8 cellular contexts compared by ENCODE assay signal in genomic region chr3:182794806-182795369, GRCh38. TPM values are rescaled to one million over a fixed set of nuclear protein-coding genes. Genes with fewer than 3 reads are reported as not detected.
DNase-seq lines count a peak whose midpoint lies in the region; ATAC-seq and TF ChIP-seq lines count a peak whose summit lies in the region.

No MANE protein-coding gene starts in this region.

- WGBS in esophagus squamous epithelium, 2 donors, result 3 to 5% methylated on average over 6 of the region's 6 CpGs
- WGBS in psoas muscle, 3 donors, result 7 to 13% (median 9%) methylated on average over 6 of the region's 6 CpGs

- BruUV-seq in Panc1 (replicated peaks; lab: Mats Ljungman, UMichigan), result no TSS peak

- H3K36me3 ChIP-seq in ES-I3 (ENCODE audit: insufficient read depth, low read length) (no peaks in the 10 kb centered on the region), Panc1 (ENCODE audit: control insufficient read depth, insufficient read depth, low read length) (no peaks in the 10 kb centered on the region; the same call in 1 of the 2 replicates), esophagus squamous epithelium (no peaks in the 10 kb centered on the region), psoas muscle (ENCODE audit: insufficient read depth in 1 of 2, low read depth in 1 of 2) (no peaks in the 10 kb centered on the region)

- POLR2A ChIA-PET in Panc1 (lab: Charles Lee), result no interaction called here

- peak overlapping the region; percentile 83; the same call in 1 of the 2 replicates for H3K9ac ChIP-seq in ES-I3 (ENCODE audit: low read depth, low read length)

- no peak for TF ChIP-seq POLR2A in esophagus squamous epithelium (IDR thresholded peaks at IDR 0.05)

- H3K27ac ChIP-seq in Panc1 (ENCODE audit: low read length) (peak overlapping the region; percentile 97), esophagus squamous epithelium (peak overlapping the region; percentile 97 to 99 (median 98)), psoas muscle (peak overlapping the region; percentile 95)

- no peak for TF ChIP-seq CTCF in Panc1 (IDR thresholded peaks at IDR 0.05)
- TF ChIP-seq CTCF in esophagus squamous epithelium (IDR thresholded peaks at IDR 0.05), result no peak
- TF ChIP-seq CTCF in psoas muscle (IDR thresholded peaks at IDR 0.05), result no peak

- H3K4me3 ChIP-seq in Panc1 (ENCODE audit: low read depth in 2 of 2, low read length in 2 of 2), result peak overlapping the region; percentile 79 to 90
- peak overlapping the region; percentile 90 to 98 (median 98) for H3K4me3 ChIP-seq in esophagus squamous epithelium
- H3K4me3 ChIP-seq in psoas muscle, result peak overlapping the region; percentile 84

- intact Hi-C loops in Panc1 (cut with micrococcal nuclease; ENCODE audit: unreplicated experiment), result no loop called here
- intact Hi-C loops in esophagus squamous epithelium (cut with DNase I), result no loop called here
- intact Hi-C loops in psoas muscle (cut with DNase I), result loop anchor here in 1 of 2 donors (5.0 kb wide), 2 partner anchors 53 to 83 kb away; no protein-coding TSS in a partner anchor

- in situ Hi-C loops in Panc1 (cut with HindIII; ENCODE audit: low pct_unique_long_range_greater_than_20kb, low sequenced_read_pairs), result no loop called here

- CTCF ChIA-PET in Panc1 (lab: Charles Lee), result no interaction called here

- H3K27me3 ChIP-seq in Panc1 (ENCODE audit: control insufficient read depth, insufficient read depth, low read length) (no peaks in the 10 kb centered on the region), esophagus squamous epithelium (no peaks in the 10 kb centered on the region), psoas muscle (ENCODE audit: insufficient read depth in 3 of 3, low read length in 2 of 3) (no peaks in the 10 kb centered on the region)

- DNase-seq in Panc1 (ENCODE audit: low read depth, low spot score) (no peak), esophagus squamous epithelium (lab: John Stamatoyannopoulos, UW) (no peak), psoas muscle (no peak), NCI-H2227 (lab: John Stamatoyannopoulos, UW; ENCODE audit: unreplicated experiment) (no peak)

- no peak for ATAC-seq in Panc1
- ATAC-seq in psoas muscle, result no peak
- ATAC-seq in GM19035 (IDR thresholded peaks at IDR 0.05; ENCODE audit: unreplicated experiment), result no peak
- no peak for ATAC-seq in GM21717 (IDR thresholded peaks at IDR 0.05; ENCODE audit: unreplicated experiment)
- no peak for ATAC-seq in GM18907 (IDR thresholded peaks at IDR 0.05; ENCODE audit: unreplicated experiment)

- H3K9me3 ChIP-seq in ES-I3 (ENCODE audit: control insufficient read depth, insufficient read depth, low read length) (no peaks in the 10 kb centered on the region), Panc1 (ENCODE audit: control insufficient read depth, insufficient read depth, low read depth, low read length) (no peaks in the 10 kb centered on the region), esophagus squamous epithelium (no peaks in the 10 kb centered on the region), psoas muscle (no peaks in the 10 kb centered on the region)

- peaks cover 7% of the 10 kb centered on the region; the same call in 1 of the 2 replicates for H3K4me1 ChIP-seq in ES-I3 (ENCODE audit: insufficient read depth, low read length)
- H3K4me1 ChIP-seq in Panc1 (ENCODE audit: control insufficient read depth, insufficient read depth, low read length), result peaks cover 9% of the 10 kb centered on the region
- peaks cover 0 to 48% (median 16%) of the 10 kb centered on the region in 3 donors for H3K4me1 ChIP-seq in esophagus squamous epithelium
- H3K4me1 ChIP-seq in psoas muscle, result peaks cover 31% of the 10 kb centered on the region

RNA-seq across cellular contexts. Expression of gene ATP11B, which starts 1.6 kb away (rescaled TPM):
- total RNA-seq in Panc1 (2021; ENCODE audit: unreplicated experiment), result 108 TPM
- polyA plus RNA-seq in Panc1 (2012; ENCODE audit: insufficient read length), result 29.4 TPM
- total RNA-seq in esophagus squamous epithelium, result 100 to 1,000 TPM in 3 of 4 donors, 10 to 100 TPM in 1; 73.3 to 202 (median 132) TPM
- 10 to 100 TPM; 18.8 to 23.9 (median 20.8) TPM for total RNA-seq in psoas muscle
- 10 to 100 TPM in 1 of 3 donors, 1 to 10 TPM in 2; 4.0 to 17.6 (median 6.4) TPM for polyA plus RNA-seq in psoas muscle
